20 cellular contexts compared by ENCODE assay signal in the genomic region with DNA sequence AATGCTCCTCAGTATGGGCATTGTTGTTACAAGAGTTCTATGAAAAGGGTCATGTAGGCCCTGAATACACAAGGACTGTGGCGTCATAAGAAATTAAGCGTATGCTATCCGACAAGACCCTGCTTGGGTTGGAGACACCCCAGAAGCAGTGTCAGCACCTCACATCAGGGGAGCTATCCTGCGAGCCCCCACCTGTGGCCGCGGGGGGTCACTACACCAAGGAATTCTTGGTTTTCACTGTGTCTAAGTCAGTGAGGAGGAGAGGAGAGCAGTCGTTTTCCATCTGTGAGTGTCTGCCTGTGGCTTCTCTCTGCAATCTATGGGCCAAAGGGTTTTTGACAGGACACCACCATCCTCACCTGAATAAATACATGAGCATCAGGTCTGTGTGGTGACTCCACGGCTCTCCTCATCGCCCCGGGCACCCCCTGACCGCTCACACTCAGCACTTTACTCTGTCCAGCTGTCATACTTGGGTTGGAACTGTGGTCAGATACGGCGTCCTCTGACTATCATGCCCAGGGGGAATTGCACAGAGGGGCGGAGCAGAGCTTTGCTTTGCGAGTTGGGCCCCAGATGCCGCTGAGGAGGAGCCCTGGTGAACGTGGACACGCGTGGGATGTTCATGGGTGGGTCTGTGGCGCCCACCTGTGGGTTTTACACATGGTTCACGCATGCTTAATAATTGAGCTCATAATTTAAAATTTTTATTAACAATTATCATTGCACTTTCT.
"Had no signal": no experiment of that assay in that cellular context is flagged by ENCODE, and none has a peak within 500 bp of the region (broad histone marks: within the 10 kb centered on the region; RNA-seq: fewer than 3 reads in every experiment).

No MANE protein-coding gene starts in this region.

- H3K4me2 ChIP-seq: smooth muscle cell had no signal

- H3K36me3 ChIP-seq: left lung, sigmoid colon, transverse colon had no signal

- DNase-seq: activated CD4-positive, alpha-beta memory T cell treated with anti-CD3 and anti-CD28 coated beads, Interleukin-2, amount 10 ng/mL, durations not matched to agents 7 days and 5 days; activated CD4-positive, alpha-beta T cell treated with anti-CD3 and anti-CD28 coated beads for 48 hours; activated effector memory CD4-positive, alpha-beta T cell treated with anti-CD3 and anti-CD28 coated beads, Interleukin-2, amount 50 U/mL, for 16 hours; activated naive CD4-positive, alpha-beta T cell treated with anti-CD3 and anti-CD28 coated beads, Interleukin-2, amount 10 ng/mL, durations not matched to agents 7 days and 5 days; activated T-cell treated with anti-CD3 and anti-CD28 coated beads, Interleukin-2, amount 50 U/mL, for 72 hours; amygdala; cerebellar nuclear complex; immature natural killer cell; kidney glomerular epithelial cell; left lung; naive B cell; sigmoid colon; stimulated activated CD4-positive, alpha-beta T cell treated with anti-CD3 and anti-CD28 coated beads, Interleukin-2, amount 100 ng/mL, for 48 hours; stimulated activated CD8-positive, alpha-beta memory T cell treated with anti-CD3 and anti-CD28 coated beads, Interleukin-4, amount 100 ng/mL, for 48 hours; stimulated activated naive B cell treated with anti-CD40 and anti-IgM and Interleukin-4, amounts not matched to agents 10 μg/mL and 1 μg/mL and 100 μg/mL, for 72 hours; transverse colon had no signal

- ATAC-seq: activated T-cell treated with anti-CD3 and anti-CD28 coated beads, Interleukin-2, amount 50 U/mL, for 72 hours; left lung; stimulated activated naive B cell treated with anti-CD40 and anti-IgM and Interleukin-4, amounts not matched to agents 10 μg/mL and 1 μg/mL and 100 μg/mL, for 72 hours had no signal

- FAIRE-seq: urothelium cell line had no signal

- H3K4me3 ChIP-seq: coronary artery, left lung, lung, sigmoid colon, smooth muscle cell, transverse colon had no signal

- H3K4me1 ChIP-seq: left lung, sigmoid colon, transverse colon had no signal

- H3K9me3 ChIP-seq: left lung, sigmoid colon, transverse colon had no signal

- H3K27ac ChIP-seq: coronary artery, left lung, sigmoid colon, transverse colon had no signal

- H3K27me3 ChIP-seq: sigmoid colon, transverse colon had no signal
